ENCODE assay signal across 1 cellular context in genomic region chr7:70406419-70407189, GRCh38.
TF ChIP-seq lines count a peak whose summit lies in the region.

No MANE protein-coding gene starts in this region.

TF ChIP-seq in GM23338, 12 proteins besides CTCF, POLR2A, EP300 and RAD21 (continued from another document):
- TF ChIP-seq ZNF462 (CRISPR knock-in tag; IDR thresholded peaks at IDR 0.05), result no peak
- no peak for TF ChIP-seq JUNB (IDR thresholded peaks at IDR 0.05; ENCODE audit: unreplicated experiment)
- no peak for TF ChIP-seq EZH2phosphoT487 (IDR thresholded peaks at IDR 0.05; ENCODE audit: unreplicated experiment)
- no peak for TF ChIP-seq EZH2 (IDR thresholded peaks at IDR 0.05; ENCODE audit: low read depth, unreplicated experiment)
- TF ChIP-seq ZNF331 (CRISPR knock-in tag; IDR thresholded peaks at IDR 0.05; ENCODE audit: low read depth), result no peak
- no peak for TF ChIP-seq ZNF114 (CRISPR knock-in tag; IDR thresholded peaks at IDR 0.05)
- no peak for TF ChIP-seq CREB1 (CRISPR knock-in tag; IDR thresholded peaks at IDR 0.05; ENCODE audit: low read depth)
- TF ChIP-seq STAT1 (IDR thresholded peaks at IDR 0.05; ENCODE audit: unreplicated experiment), result no peak
- TF ChIP-seq NANOG (IDR thresholded peaks at IDR 0.05; ENCODE audit: borderline replicate concordance), result no peak
- no peak for TF ChIP-seq ETS1 (IDR thresholded peaks at IDR 0.05)
